1 cellular context compared by ENCODE assay signal in the genomic region with DNA sequence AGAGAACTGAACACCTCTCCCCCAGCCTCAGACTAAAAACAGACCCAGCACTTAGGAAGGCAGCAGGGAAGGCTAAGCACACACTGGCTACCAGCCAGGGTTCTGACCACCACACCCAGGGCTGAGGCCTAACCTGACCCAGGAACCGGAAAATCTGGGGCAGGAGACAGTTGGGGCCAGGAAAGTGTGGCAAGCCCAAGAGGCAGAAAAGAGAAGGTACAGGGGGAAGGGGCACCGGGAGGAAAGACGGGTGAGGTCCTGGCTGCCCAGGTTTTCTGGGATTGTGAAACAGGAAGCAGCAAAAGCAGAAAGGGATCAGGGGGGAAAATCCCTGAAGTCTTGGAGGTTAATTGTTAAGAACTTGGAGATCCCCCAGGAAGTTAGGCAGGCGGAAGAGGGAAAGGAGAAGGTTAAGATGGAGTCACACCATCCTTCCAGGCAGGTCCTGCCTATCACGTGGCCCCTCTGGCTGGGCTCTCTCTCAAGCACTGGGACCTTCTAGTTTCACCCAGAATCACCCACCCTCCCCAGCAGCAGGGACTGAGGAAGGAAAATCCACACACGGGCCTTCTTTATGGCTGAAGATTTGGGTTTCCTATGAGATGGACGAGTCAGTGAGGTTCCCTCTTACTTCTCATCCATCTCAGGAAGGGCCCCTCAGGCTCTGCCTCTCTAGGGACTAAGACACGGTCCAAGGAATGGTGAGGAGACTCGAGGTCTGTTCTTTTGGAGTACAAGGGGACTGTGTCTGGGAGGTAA.
TF ChIP-seq lines count a peak whose summit lies in the region.

No MANE protein-coding gene starts in this region.

TF ChIP-seq in HepG2, 621 proteins besides CTCF, POLR2A, EP300 and RAD21 (continued from another document):
- TF ChIP-seq, protein P1, sequence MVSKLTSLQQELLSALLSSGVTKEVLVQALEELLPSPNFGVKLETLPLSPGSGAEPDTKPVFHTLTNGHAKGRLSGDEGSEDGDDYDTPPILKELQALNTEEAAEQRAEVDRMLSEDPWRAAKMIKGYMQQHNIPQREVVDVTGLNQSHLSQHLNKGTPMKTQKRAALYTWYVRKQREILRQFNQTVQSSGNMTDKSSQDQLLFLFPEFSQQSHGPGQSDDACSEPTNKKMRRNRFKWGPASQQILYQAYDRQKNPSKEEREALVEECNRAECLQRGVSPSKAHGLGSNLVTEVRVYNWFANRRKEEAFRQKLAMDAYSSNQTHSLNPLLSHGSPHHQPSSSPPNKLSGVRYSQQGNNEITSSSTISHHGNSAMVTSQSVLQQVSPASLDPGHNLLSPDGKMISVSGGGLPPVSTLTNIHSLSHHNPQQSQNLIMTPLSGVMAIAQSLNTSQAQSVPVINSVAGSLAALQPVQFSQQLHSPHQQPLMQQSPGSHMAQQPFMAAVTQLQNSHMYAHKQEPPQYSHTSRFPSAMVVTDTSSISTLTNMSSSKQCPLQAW (CRISPR knock-in tag; IDR thresholded peaks at IDR 0.05), result peak; percentile 43; the same call in 1 of the 2 replicates
- 0 out of 2 replicates have a peak, but pooled peaks have one; percentile 29 for TF ChIP-seq ZNF263 (CRISPR knock-in tag; IDR thresholded peaks at IDR 0.05)
- TF ChIP-seq, protein P2, sequence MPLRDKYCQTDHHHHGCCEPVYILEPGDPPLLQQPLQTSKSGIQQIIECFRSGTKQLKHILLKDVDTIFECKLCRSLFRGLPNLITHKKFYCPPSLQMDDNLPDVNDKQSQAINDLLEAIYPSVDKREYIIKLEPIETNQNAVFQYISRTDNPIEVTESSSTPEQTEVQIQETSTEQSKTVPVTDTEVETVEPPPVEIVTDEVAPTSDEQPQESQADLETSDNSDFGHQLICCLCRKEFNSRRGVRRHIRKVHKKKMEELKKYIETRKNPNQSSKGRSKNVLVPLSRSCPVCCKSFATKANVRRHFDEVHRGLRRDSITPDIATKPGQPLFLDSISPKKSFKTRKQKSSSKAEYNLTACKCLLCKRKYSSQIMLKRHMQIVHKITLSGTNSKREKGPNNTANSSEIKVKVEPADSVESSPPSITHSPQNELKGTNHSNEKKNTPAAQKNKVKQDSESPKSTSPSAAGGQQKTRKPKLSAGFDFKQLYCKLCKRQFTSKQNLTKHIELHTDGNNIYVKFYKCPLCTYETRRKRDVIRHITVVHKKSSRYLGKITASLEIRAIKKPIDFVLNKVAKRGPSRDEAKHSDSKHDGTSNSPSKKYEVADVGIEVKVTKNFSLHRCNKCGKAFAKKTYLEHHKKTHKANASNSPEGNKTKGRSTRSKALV (CRISPR knock-in tag; IDR thresholded peaks at IDR 0.05), result no peak
- TF ChIP-seq MXI1 (IDR thresholded peaks at IDR 0.05; ENCODE audit: borderline replicate concordance, low read depth, low read length), result 0 out of 3 replicates have a peak, but pooled peaks have one; percentile 30
- TF ChIP-seq KAT8 (CRISPR knock-in tag; IDR thresholded peaks at IDR 0.05), result peak; percentile 60; the same call in 1 of the 2 replicates
- no peak for TF ChIP-seq KMT2A (CRISPR knock-in tag; IDR thresholded peaks at IDR 0.05)
- 0 out of 2 replicates have a peak, but pooled peaks have one; percentile 43 for TF ChIP-seq NR2F2 (IDR thresholded peaks at IDR 0.05; ENCODE audit: borderline replicate concordance, low read depth)
- TF ChIP-seq LCORL (IDR thresholded peaks at IDR 0.05), result no peak
- TF ChIP-seq LCORL (CRISPR knock-in tag; IDR thresholded peaks at IDR 0.05), result 0 out of 2 replicates have a peak, but pooled peaks have one; percentile 18
- TF ChIP-seq THAP11 (CRISPR knock-in tag; IDR thresholded peaks at IDR 0.05), result peak; percentile 74
- 0 out of 2 replicates have a peak, but pooled peaks have one; percentile 9 for TF ChIP-seq TBX3 (IDR thresholded peaks at IDR 0.05; ENCODE audit: borderline replicate concordance)
- peak; percentile 37; the same call in 1 of the 2 replicates for TF ChIP-seq ZNF564 (CRISPR knock-in tag; IDR thresholded peaks at IDR 0.05)
- 0 out of 2 replicates have a peak, but pooled peaks have one; percentile 32 for TF ChIP-seq MTA1 (CRISPR knock-in tag; IDR thresholded peaks at IDR 0.05; ENCODE audit: borderline replicate concordance)
- TF ChIP-seq ARNT2 (CRISPR knock-in tag; IDR thresholded peaks at IDR 0.05; ENCODE audit: low read depth), result 0 out of 2 replicates have a peak, but pooled peaks have one; percentile 18
- 0 out of 2 replicates have a peak, but pooled peaks have one; percentile 30 for TF ChIP-seq ZNF329 (CRISPR knock-in tag; IDR thresholded peaks at IDR 0.05; ENCODE audit: low read depth)
- no peak for TF ChIP-seq AKAP8 (CRISPR knock-in tag; IDR thresholded peaks at IDR 0.05)
- TF ChIP-seq, protein P3, sequence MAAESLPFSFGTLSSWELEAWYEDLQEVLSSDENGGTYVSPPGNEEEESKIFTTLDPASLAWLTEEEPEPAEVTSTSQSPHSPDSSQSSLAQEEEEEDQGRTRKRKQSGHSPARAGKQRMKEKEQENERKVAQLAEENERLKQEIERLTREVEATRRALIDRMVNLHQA (CRISPR knock-in tag; IDR thresholded peaks at IDR 0.05), result no peak
- TF ChIP-seq ZNF333 (CRISPR knock-in tag; IDR thresholded peaks at IDR 0.05; ENCODE audit: borderline replicate concordance), result 0 out of 2 replicates have a peak, but pooled peaks have one; percentile 49
- TF ChIP-seq SAP130 (CRISPR knock-in tag; IDR thresholded peaks at IDR 0.05; ENCODE audit: low read depth), result peak; percentile 34; the same call in 1 of the 2 replicates
- TF ChIP-seq GABPB1 (CRISPR knock-in tag; IDR thresholded peaks at IDR 0.05), result peak; percentile 64
- no peak for TF ChIP-seq MAZ (IDR thresholded peaks at IDR 0.05; ENCODE audit: borderline replicate concordance, low read depth, low read length)
- TF ChIP-seq MAZ (CRISPR knock-in tag; IDR thresholded peaks at IDR 0.05; ENCODE audit: low read depth), result 0 out of 2 replicates have a peak, but pooled peaks have one; percentile 49
- TF ChIP-seq ZNF891 (CRISPR knock-in tag; IDR thresholded peaks at IDR 0.05), result peak; percentile 68; the same call in 1 of the 2 replicates
- TF ChIP-seq ZNF501 (CRISPR knock-in tag; IDR thresholded peaks at IDR 0.05), result 0 out of 2 replicates have a peak, but pooled peaks have one; percentile 48
- TF ChIP-seq, protein P4, sequence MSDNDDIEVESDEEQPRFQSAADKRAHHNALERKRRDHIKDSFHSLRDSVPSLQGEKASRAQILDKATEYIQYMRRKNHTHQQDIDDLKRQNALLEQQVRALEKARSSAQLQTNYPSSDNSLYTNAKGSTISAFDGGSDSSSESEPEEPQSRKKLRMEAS (IDR thresholded peaks at IDR 0.05), result peak; percentile 3; the same call in 1 of the 2 replicates
- no peak for TF ChIP-seq ZNF616 (CRISPR knock-in tag; IDR thresholded peaks at IDR 0.05; ENCODE audit: low read depth)
- 0 out of 2 replicates have a peak, but pooled peaks have one; percentile 18 for TF ChIP-seq HDAC1 (CRISPR knock-in tag; IDR thresholded peaks at IDR 0.05)
- 0 out of 2 replicates have a peak, but pooled peaks have one; percentile 19 for TF ChIP-seq ZNF605 (CRISPR knock-in tag; IDR thresholded peaks at IDR 0.05)
- peak; percentile 70; the same call in 1 of the 2 replicates for TF ChIP-seq FOXC1 (CRISPR knock-in tag; IDR thresholded peaks at IDR 0.05; ENCODE audit: borderline replicate concordance)
- TF ChIP-seq RXRB (CRISPR knock-in tag; IDR thresholded peaks at IDR 0.05; ENCODE audit: borderline replicate concordance), result no peak
- peak; percentile 56; the same call in 1 of the 2 replicates for TF ChIP-seq NRL (CRISPR knock-in tag; IDR thresholded peaks at IDR 0.05; ENCODE audit: borderline replicate concordance)
- peak; percentile 20; the same call in 1 of the 2 replicates for TF ChIP-seq ELF1 (CRISPR knock-in tag; IDR thresholded peaks at IDR 0.05)
- TF ChIP-seq, protein P5, sequence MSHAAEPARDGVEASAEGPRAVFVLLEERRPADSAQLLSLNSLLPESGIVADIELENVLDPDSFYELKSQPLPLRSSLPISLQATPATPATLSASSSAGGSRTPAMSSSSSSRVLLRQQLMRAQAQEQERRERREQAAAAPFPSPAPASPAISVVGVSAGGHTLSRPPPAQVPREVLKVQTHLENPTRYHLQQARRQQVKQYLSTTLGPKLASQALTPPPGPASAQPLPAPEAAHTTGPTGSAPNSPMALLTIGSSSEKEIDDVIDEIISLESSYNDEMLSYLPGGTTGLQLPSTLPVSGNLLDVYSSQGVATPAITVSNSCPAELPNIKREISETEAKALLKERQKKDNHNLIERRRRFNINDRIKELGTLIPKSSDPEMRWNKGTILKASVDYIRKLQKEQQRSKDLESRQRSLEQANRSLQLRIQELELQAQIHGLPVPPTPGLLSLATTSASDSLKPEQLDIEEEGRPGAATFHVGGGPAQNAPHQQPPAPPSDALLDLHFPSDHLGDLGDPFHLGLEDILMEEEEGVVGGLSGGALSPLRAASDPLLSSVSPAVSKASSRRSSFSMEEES (CRISPR knock-in tag; IDR thresholded peaks at IDR 0.05), result 0 out of 2 replicates have a peak, but pooled peaks have one; percentile 6
- TF ChIP-seq NCOA2 (CRISPR knock-in tag; IDR thresholded peaks at IDR 0.05), result 0 out of 2 replicates have a peak, but pooled peaks have one; percentile 9
- TF ChIP-seq, protein P6, sequence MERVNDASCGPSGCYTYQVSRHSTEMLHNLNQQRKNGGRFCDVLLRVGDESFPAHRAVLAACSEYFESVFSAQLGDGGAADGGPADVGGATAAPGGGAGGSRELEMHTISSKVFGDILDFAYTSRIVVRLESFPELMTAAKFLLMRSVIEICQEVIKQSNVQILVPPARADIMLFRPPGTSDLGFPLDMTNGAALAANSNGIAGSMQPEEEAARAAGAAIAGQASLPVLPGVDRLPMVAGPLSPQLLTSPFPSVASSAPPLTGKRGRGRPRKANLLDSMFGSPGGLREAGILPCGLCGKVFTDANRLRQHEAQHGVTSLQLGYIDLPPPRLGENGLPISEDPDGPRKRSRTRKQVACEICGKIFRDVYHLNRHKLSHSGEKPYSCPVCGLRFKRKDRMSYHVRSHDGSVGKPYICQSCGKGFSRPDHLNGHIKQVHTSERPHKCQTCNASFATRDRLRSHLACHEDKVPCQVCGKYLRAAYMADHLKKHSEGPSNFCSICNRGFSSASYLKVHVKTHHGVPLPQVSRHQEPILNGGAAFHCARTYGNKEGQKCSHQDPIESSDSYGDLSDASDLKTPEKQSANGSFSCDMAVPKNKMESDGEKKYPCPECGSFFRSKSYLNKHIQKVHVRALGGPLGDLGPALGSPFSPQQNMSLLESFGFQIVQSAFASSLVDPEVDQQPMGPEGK (CRISPR knock-in tag; IDR thresholded peaks at IDR 0.05), result peak; percentile 13; the same call in 1 of the 2 replicates
- peak; percentile 52 for TF ChIP-seq ZEB1 (IDR thresholded peaks at IDR 0.05; ENCODE audit: insufficient replicate concordance, low read depth)
- peak; percentile 17; the same call in 1 of the 2 replicates for TF ChIP-seq FOSL2 (CRISPR knock-in tag; IDR thresholded peaks at IDR 0.05)
- TF ChIP-seq ZFX (CRISPR knock-in tag; IDR thresholded peaks at IDR 0.05; ENCODE audit: low read depth), result peak; percentile 74
- no peak for TF ChIP-seq ZNF343 (CRISPR knock-in tag; IDR thresholded peaks at IDR 0.05)
- TF ChIP-seq, protein P7, sequence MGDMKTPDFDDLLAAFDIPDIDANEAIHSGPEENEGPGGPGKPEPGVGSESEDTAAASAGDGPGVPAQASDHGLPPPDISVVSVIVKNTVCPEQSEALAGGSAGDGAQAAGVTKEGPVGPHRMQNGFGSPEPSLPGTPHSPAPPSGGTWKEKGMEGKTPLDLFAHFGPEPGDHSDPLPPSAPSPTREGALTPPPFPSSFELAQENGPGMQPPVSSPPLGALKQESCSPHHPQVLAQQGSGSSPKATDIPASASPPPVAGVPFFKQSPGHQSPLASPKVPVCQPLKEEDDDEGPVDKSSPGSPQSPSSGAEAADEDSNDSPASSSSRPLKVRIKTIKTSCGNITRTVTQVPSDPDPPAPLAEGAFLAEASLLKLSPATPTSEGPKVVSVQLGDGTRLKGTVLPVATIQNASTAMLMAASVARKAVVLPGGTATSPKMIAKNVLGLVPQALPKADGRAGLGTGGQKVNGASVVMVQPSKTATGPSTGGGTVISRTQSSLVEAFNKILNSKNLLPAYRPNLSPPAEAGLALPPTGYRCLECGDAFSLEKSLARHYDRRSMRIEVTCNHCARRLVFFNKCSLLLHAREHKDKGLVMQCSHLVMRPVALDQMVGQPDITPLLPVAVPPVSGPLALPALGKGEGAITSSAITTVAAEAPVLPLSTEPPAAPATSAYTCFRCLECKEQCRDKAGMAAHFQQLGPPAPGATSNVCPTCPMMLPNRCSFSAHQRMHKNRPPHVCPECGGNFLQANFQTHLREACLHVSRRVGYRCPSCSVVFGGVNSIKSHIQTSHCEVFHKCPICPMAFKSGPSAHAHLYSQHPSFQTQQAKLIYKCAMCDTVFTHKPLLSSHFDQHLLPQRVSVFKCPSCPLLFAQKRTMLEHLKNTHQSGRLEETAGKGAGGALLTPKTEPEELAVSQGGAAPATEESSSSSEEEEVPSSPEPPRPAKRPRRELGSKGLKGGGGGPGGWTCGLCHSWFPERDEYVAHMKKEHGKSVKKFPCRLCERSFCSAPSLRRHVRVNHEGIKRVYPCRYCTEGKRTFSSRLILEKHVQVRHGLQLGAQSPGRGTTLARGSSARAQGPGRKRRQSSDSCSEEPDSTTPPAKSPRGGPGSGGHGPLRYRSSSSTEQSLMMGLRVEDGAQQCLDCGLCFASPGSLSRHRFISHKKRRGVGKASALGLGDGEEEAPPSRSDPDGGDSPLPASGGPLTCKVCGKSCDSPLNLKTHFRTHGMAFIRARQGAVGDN (CRISPR knock-in tag; IDR thresholded peaks at IDR 0.05), result peak; percentile 79
- peak; percentile 46; the same call in 1 of the 2 replicates for TF ChIP-seq TAF1 (CRISPR knock-in tag; IDR thresholded peaks at IDR 0.05)
- TF ChIP-seq, protein P8, sequence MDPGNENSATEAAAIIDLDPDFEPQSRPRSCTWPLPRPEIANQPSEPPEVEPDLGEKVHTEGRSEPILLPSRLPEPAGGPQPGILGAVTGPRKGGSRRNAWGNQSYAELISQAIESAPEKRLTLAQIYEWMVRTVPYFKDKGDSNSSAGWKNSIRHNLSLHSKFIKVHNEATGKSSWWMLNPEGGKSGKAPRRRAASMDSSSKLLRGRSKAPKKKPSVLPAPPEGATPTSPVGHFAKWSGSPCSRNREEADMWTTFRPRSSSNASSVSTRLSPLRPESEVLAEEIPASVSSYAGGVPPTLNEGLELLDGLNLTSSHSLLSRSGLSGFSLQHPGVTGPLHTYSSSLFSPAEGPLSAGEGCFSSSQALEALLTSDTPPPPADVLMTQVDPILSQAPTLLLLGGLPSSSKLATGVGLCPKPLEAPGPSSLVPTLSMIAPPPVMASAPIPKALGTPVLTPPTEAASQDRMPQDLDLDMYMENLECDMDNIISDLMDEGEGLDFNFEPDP (CRISPR knock-in tag; conservative IDR thresholded peaks at IDR 0.05), result 0 out of 2 replicates have a peak, but pooled peaks have one; percentile 57
